ENCODE assay signal across 16 cellular contexts in the genomic region with DNA sequence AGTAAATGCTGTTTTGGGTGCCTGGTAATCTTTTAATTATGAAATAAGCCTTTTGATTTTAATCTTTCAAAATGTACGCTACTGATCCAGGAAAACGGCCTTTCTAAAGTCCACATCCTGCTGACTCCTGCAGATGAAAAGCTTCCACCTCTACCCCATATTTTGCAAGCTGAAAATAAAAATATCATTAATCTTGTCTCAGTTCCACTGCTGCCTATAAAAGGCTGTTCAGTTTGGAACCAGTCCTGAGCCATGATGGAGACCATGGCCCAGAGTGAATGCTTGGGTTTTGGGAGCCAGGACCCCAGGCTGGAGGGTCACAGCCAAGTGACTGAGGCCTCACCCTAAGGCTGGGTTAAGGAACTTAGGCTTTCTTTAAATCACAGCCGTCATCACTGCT.
A peak's percentile ranks its signal among the peaks of the same experiment; 100 is the strongest.
DNase-seq lines count a peak whose midpoint lies in the region; ATAC-seq, FAIRE-seq and TF ChIP-seq lines count a peak whose summit lies in the region.
"Had no signal": no experiment of that assay in that cellular context is flagged by ENCODE, and none has a peak within 500 bp of the region (broad histone marks: within the 10 kb centered on the region; RNA-seq: fewer than 3 reads in every experiment).

No MANE protein-coding gene starts in this region.

- H3K9me3 ChIP-seq in left ventricle myocardium inferior (replicated peaks) (no peaks in the 10 kb centered on the region), transverse colon (no peaks in the 10 kb centered on the region)

- H3K36me3 Mint-ChIP-seq in activated CD4-positive, alpha-beta memory T cell treated with anti-CD3 and anti-CD28 coated beads, Interleukin-2, amount 10 ng/mL, durations not matched to agents 7 days and 5 days (ENCODE audit: low read depth): peaks cover 35% of the 10 kb centered on the region

- H3K36me3 ChIP-seq in left ventricle myocardium inferior (peaks cover 16% of the 10 kb centered on the region), transverse colon (peaks cover 0 to 21% (median 4%) of the 10 kb centered on the region in 4 donors)

- 50 to 57% methylated on average over 1 to 3 of the region's 3 CpGs for WGBS in transverse colon (ENCODE audit: low coverage in 1 of 2), 2 donors

- in situ Hi-C loops in transverse colon (cut with MboI; ENCODE audit: low pct_ligation_motif_present in 1 of 4, low pct_unique_long_range_greater_than_20kb in 1 of 4, low sequenced_read_pairs in 3 of 4): no loop called here

- CTCF ChIA-PET in activated CD4-positive, alpha-beta memory T cell treated with anti-CD3 and anti-CD28 coated beads, Interleukin-2, amount 10 ng/mL, durations not matched to agents 7 days and 5 days (lab: Charles Lee): interaction anchor here (0.6 kb wide), 1 partner anchor 26 kb away, joined by 3 read pairs; no protein-coding TSS in a partner anchor

- POLR2A ChIA-PET in activated CD4-positive, alpha-beta memory T cell treated with anti-CD3 and anti-CD28 coated beads, Interleukin-2, amount 10 ng/mL, durations not matched to agents 7 days and 5 days (lab: Charles Lee): no interaction called here

- FAIRE-seq in RCC 7860 (lab: Jason Lieb, UNC): no peak
- FAIRE-seq: GM19239 had no signal

- H3K27ac Mint-ChIP-seq in activated CD4-positive, alpha-beta memory T cell treated with anti-CD3 and anti-CD28 coated beads, Interleukin-2, amount 10 ng/mL, durations not matched to agents 7 days and 5 days: no peak overlapping the region
- H3K27ac Mint-ChIP-seq: activated naive CD8-positive, alpha-beta T cell; CD14-positive monocyte had no signal

- H3K4me1 ChIP-seq in left ventricle myocardium inferior: peaks cover 98% of the 10 kb centered on the region
- peaks cover 12 to 74% (median 50%) of the 10 kb centered on the region in 4 donors for H3K4me1 ChIP-seq in transverse colon

- DNase-seq in caudate nucleus (lab: John Stamatoyannopoulos, UW) (no peak), left ventricle myocardium inferior (no peak), omental fat pad (ENCODE audit: low spot score) (no peak), transverse colon (no peak), RCC 7860 (ENCODE audit: low spot score) (no peak), T1000 (lab: John Stamatoyannopoulos, UW) (no peak), iPS-NIHi11 (ENCODE audit: low spot score) (no peak)
- DNase-seq in activated CD4-positive, alpha-beta memory T cell treated with anti-CD3 and anti-CD28 coated beads, Interleukin-2, amount 10 ng/mL, durations not matched to agents 7 days and 5 days: no peak
- DNase-seq: effector CD4-positive, alpha-beta T cell; GOT3; NCI-H2081 treated with DMSO at 0.1 percent for 48 hours; stimulated activated CD4-positive, alpha-beta T cell treated with anti-CD3 and anti-CD28 coated beads, Interleukin-4, amount 100 ng/mL, for 4 hours; stimulated activated naive CD4-positive, alpha-beta T cell had no signal

- no peak for TF ChIP-seq EP300 in transverse colon (IDR thresholded peaks at IDR 0.05; ENCODE audit: low read depth)

- H3K27me3 Mint-ChIP-seq in activated CD4-positive, alpha-beta memory T cell treated with anti-CD3 and anti-CD28 coated beads, Interleukin-2, amount 10 ng/mL, durations not matched to agents 7 days and 5 days: no peaks in the 10 kb centered on the region
- H3K27me3 Mint-ChIP-seq: activated naive CD8-positive, alpha-beta T cell had no signal

- H3K4me3 Mint-ChIP-seq in activated CD4-positive, alpha-beta memory T cell treated with anti-CD3 and anti-CD28 coated beads, Interleukin-2, amount 10 ng/mL, durations not matched to agents 7 days and 5 days: no peak overlapping the region
- H3K4me3 Mint-ChIP-seq: activated naive CD8-positive, alpha-beta T cell had no signal

- H3K27ac ChIP-seq in caudate nucleus (ENCODE audit: low read depth, low read length) (peak overlapping the region; percentile 39), left ventricle myocardium inferior (replicated peaks) (peak overlapping the region; percentile 92), transverse colon (peak overlapping the region; percentile 70 to 84 (median 78))

- H3K4me3 ChIP-seq in left ventricle myocardium inferior (peak overlapping the region; percentile 52), transverse colon (peak overlapping the region in 1 of 4 donors; percentile 7)

- intact Hi-C loops in left ventricle myocardium inferior (cut with micrococcal nuclease) (no loop called here), transverse colon (cut with DNase I; ENCODE audit: low total_unique reads) (no loop called here)

- TF ChIP-seq POLR2A in transverse colon (IDR thresholded peaks at IDR 0.05): no peak

- no peaks in the 10 kb centered on the region for H3K9me3 Mint-ChIP-seq in activated CD4-positive, alpha-beta memory T cell treated with anti-CD3 and anti-CD28 coated beads, Interleukin-2, amount 10 ng/mL, durations not matched to agents 7 days and 5 days
- H3K9me3 Mint-ChIP-seq: CD14-positive monocyte had no signal

- peak; percentile 21 for ATAC-seq in omental fat pad (ENCODE audit: low FRiP score)

- peaks cover 25% of the 10 kb centered on the region for H3K4me1 Mint-ChIP-seq in activated CD4-positive, alpha-beta memory T cell treated with anti-CD3 and anti-CD28 coated beads, Interleukin-2, amount 10 ng/mL, durations not matched to agents 7 days and 5 days

- no peaks in the 10 kb centered on the region for H3K27me3 ChIP-seq in left ventricle myocardium inferior (ENCODE audit: low read depth)
- H3K27me3 ChIP-seq in transverse colon: no peaks in the 10 kb centered on the region

- TF ChIP-seq CTCF in left ventricle myocardium inferior (IDR thresholded peaks at IDR 0.05; ENCODE audit: borderline replicate concordance): no peak
- TF ChIP-seq CTCF in omental fat pad (IDR thresholded peaks at IDR 0.05): no peak
- no peak for TF ChIP-seq CTCF in transverse colon (IDR thresholded peaks at IDR 0.05)

Comparison
In these comparisons a context has a peak if more than half of its experiments do, and no peak if none do; other contexts are left out.
1. H3K27ac ChIP-seq: peak in every context shown above with its lines; median percentile 92 in left ventricle myocardium inferior; 78 in transverse colon; 39 in caudate nucleus.